ENCODE assay signal across 16 cellular contexts in genomic region chr15:66399276-66399675, GRCh38. TPM values are rescaled to one million over a fixed set of nuclear protein-coding genes. Genes with fewer than 3 reads are reported as not detected.
DNase-seq lines count a peak whose midpoint lies in the region; ATAC-seq, FAIRE-seq and TF ChIP-seq lines count a peak whose summit lies in the region.
"Had no signal": no experiment of that assay in that cellular context is flagged by ENCODE, and none has a peak within 500 bp of the region (broad histone marks: within the 10 kb centered on the region; RNA-seq: fewer than 3 reads in every experiment).

No MANE protein-coding gene starts in this region.

- no peaks in the 10 kb centered on the region for H3K9me3 ChIP-seq in RWPE2 (ENCODE audit: severe bottlenecking)
- no peaks in the 10 kb centered on the region for H3K9me3 ChIP-seq in H1 (ENCODE audit: insufficient read depth in 2 of 2, low read depth in 1 of 2, low read length in 1 of 2)

- no peak for TF ChIP-seq POLR2A in H1 (IDR thresholded peaks at IDR 0.05; ENCODE audit: control extremely low read depth in 1 of 2, low read depth in 2 of 2, low read length in 2 of 2)

- H4K5ac ChIP-seq in H1 (ENCODE audit: insufficient read length, low read depth, low read length) = no peak overlapping the region

- H2BK5ac ChIP-seq in H1 (ENCODE audit: low read depth, low read length) = no peak overlapping the region

- peak overlapping the region; percentile 33 for H3K27ac Mint-ChIP-seq in activated T-cell treated with anti-CD3 and anti-CD28 coated beads, Interleukin-2, amount 50 U/mL, for 24 hours
- no peak overlapping the region for H3K27ac Mint-ChIP-seq in activated CD4-positive, alpha-beta T cell treated with anti-CD3 and anti-CD28 coated beads, Interleukin-2, amount 10 ng/mL, durations not matched to agents 7 days and 5 days
- H3K27ac Mint-ChIP-seq: B cell had no signal

- H2BK15ac ChIP-seq in H1 (ENCODE audit: low read length) = no peak overlapping the region

- H2BK20ac ChIP-seq in H1 (ENCODE audit: low read length) = no peak overlapping the region

- peaks cover 28% of the 10 kb centered on the region for H3K4me1 ChIP-seq in RWPE2 (ENCODE audit: insufficient read depth, poor library complexity, severe bottlenecking)
- peaks cover 0 to 11% (median 4%) of the 10 kb centered on the region in 4 experiments; a peak in 5 of 7 replicates for H3K4me1 ChIP-seq in H1 (replicated peaks in 1 of 4; ENCODE audit: control insufficient read depth in 3 of 4, insufficient read depth in 4 of 4, low read length in 3 of 4)

- no peak overlapping the region for H3K9ac ChIP-seq in H1 (replicated peaks in 1 of 4; ENCODE audit: extremely low read depth in 1 of 4, low read depth in 3 of 4, low read length in 3 of 4)

- no peaks in the 10 kb centered on the region for H3K23me2 ChIP-seq in H1 (ENCODE audit: low read depth, low read length)

- H3K4me3 ChIP-seq in RWPE2 (ENCODE audit: severe bottlenecking) (no peak overlapping the region), H1 (ENCODE audit: extremely low read depth in 1 of 4, insufficient read depth in 2 of 4, low read depth in 3 of 4, low read length in 4 of 4) (no peak overlapping the region)
- H3K4me3 ChIP-seq: GM12878, K562 had no signal

- no peak overlapping the region for H3K56ac ChIP-seq in H1 (replicated peaks; ENCODE audit: insufficient read length, low read depth, low read length)

- peaks cover 77% of the 10 kb centered on the region for H3K4me1 Mint-ChIP-seq in activated T-cell treated with anti-CD3 and anti-CD28 coated beads, Interleukin-2, amount 50 U/mL, for 24 hours (ENCODE audit: low read depth)
- H3K4me1 Mint-ChIP-seq in activated CD4-positive, alpha-beta T cell treated with anti-CD3 and anti-CD28 coated beads, Interleukin-2, amount 10 ng/mL, durations not matched to agents 7 days and 5 days = peaks cover 78% of the 10 kb centered on the region

- H3K4me3 Mint-ChIP-seq in activated T-cell treated with anti-CD3 and anti-CD28 coated beads, Interleukin-2, amount 50 U/mL, for 24 hours = no peak overlapping the region
- H3K4me3 Mint-ChIP-seq in activated CD4-positive, alpha-beta T cell treated with anti-CD3 and anti-CD28 coated beads, Interleukin-2, amount 10 ng/mL, durations not matched to agents 7 days and 5 days = no peak overlapping the region
- H3K4me3 Mint-ChIP-seq: B cell; CD8-positive, alpha-beta memory T cell had no signal

- H4K91ac ChIP-seq in H1 (replicated peaks; ENCODE audit: insufficient read length, low read length) = no peak overlapping the region

- no peak overlapping the region for H2BK120ac ChIP-seq in H1 (replicated peaks; ENCODE audit: low read depth, low read length)

- peaks cover 6% of the 10 kb centered on the region for H3K79me1 ChIP-seq in H1 (ENCODE audit: low read depth, low read length)

- H3K79me2 ChIP-seq in H1 (ENCODE audit: control insufficient read depth in 1 of 2, insufficient read depth in 2 of 2, low read length in 2 of 2) = peaks cover 7 to 91% of the 10 kb centered on the region in 2 experiments

- H3K23ac ChIP-seq in H1 (ENCODE audit: insufficient read length) = no peak overlapping the region

- TF ChIP-seq CTCF in RWPE2 (IDR thresholded peaks at IDR 0.05; ENCODE audit: poor library complexity, severe bottlenecking) (no peak), H1 (IDR thresholded peaks at IDR 0.05; ENCODE audit: control extremely low read depth in 1 of 3, insufficient read depth in 1 of 3, low read depth in 1 of 3, low read length in 3 of 3) (no peak)

- H3K9me3 Mint-ChIP-seq in activated T-cell treated with anti-CD3 and anti-CD28 coated beads, Interleukin-2, amount 50 U/mL, for 24 hours = no peaks in the 10 kb centered on the region
- no peaks in the 10 kb centered on the region for H3K9me3 Mint-ChIP-seq in activated CD4-positive, alpha-beta T cell treated with anti-CD3 and anti-CD28 coated beads, Interleukin-2, amount 10 ng/mL, durations not matched to agents 7 days and 5 days
- H3K9me3 Mint-ChIP-seq: CD14-positive monocyte; CD8-positive, alpha-beta memory T cell had no signal

- H3K36me3 ChIP-seq in RWPE2 (ENCODE audit: low read depth) (peaks cover 59% of the 10 kb centered on the region), H1 (ENCODE audit: control insufficient read depth in 2 of 4, insufficient read depth in 4 of 4, low read length in 3 of 4) (peaks cover 0 to 5% (median 0%) of the 10 kb centered on the region in 4 experiments; a peak in 1 of 8 replicates)

- no peak for ATAC-seq in RWPE2 (ENCODE audit: low read depth)
- ATAC-seq: GM12878, HCT116, K562 had no signal

- POLR2A ChIA-PET in H1 (lab: Charles Lee; ENCODE audit: partially characterized antibody) = interaction anchor here (7.9 kb wide), 1 partner anchor 100 kb away, joined by 64 read pairs; the partner anchor contains the start of gene SNAPC5
- POLR2A ChIA-PET in activated CD4-positive, alpha-beta T cell treated with anti-CD3 and anti-CD28 coated beads, Interleukin-2, amount 10 ng/mL, durations not matched to agents 7 days and 5 days (lab: Charles Lee) = no interaction called here

- CTCF ChIA-PET in H1 (lab: Charles Lee; ENCODE audit: partially characterized antibody) = interaction anchor here (3.0 to 3.3 kb wide), 2 partner anchors 12 to 98 kb away, joined by 15 to 18 read pairs; partner anchors contain the start of genes MAP2K1 and SNAPC5
- CTCF ChIA-PET in activated CD4-positive, alpha-beta T cell treated with anti-CD3 and anti-CD28 coated beads, Interleukin-2, amount 10 ng/mL, durations not matched to agents 7 days and 5 days (lab: Charles Lee) = interaction anchor here (0.6 kb wide), 1 partner anchor 57 kb away, joined by 6 read pairs; no protein-coding TSS in a partner anchor

- H3K27me3 ChIP-seq in RWPE2 (ENCODE audit: insufficient read depth, poor library complexity, severe bottlenecking) (no peaks in the 10 kb centered on the region), H1 (replicated peaks in 1 of 4; ENCODE audit: control insufficient read depth in 3 of 4, extremely low read depth in 1 of 4, insufficient read depth in 3 of 4, low read length in 3 of 4) (no peaks in the 10 kb centered on the region)

- no peak overlapping the region for H3K4ac ChIP-seq in H1 (replicated peaks; ENCODE audit: insufficient read length, low read depth, low read length)

- no peak for TF ChIP-seq RAD21 in H1 (IDR thresholded peaks at IDR 0.05 in 1 of 2, conservative IDR thresholded peaks at IDR 0.05 in 1 of 2; ENCODE audit: low read depth in 2 of 2, low read length in 2 of 2)

- no peak for FAIRE-seq in H1 (lab: Jason Lieb, UNC)
- FAIRE-seq: GM12878, GM18507, K562 had no signal

- H3K27me3 Mint-ChIP-seq in activated T-cell treated with anti-CD3 and anti-CD28 coated beads, Interleukin-2, amount 50 U/mL, for 24 hours = no peaks in the 10 kb centered on the region
- no peaks in the 10 kb centered on the region for H3K27me3 Mint-ChIP-seq in activated CD4-positive, alpha-beta T cell treated with anti-CD3 and anti-CD28 coated beads, Interleukin-2, amount 10 ng/mL, durations not matched to agents 7 days and 5 days
- H3K27me3 Mint-ChIP-seq: B cell; CD8-positive, alpha-beta memory T cell had no signal

- no peak overlapping the region for H3K18ac ChIP-seq in H1 (ENCODE audit: extremely low read depth, low read length)

- no peak overlapping the region for H3K4me2 ChIP-seq in H1 (ENCODE audit: insufficient read depth in 1 of 2, low read depth in 2 of 2, low read length in 2 of 2)

- no peak overlapping the region for H3K14ac ChIP-seq in H1 (ENCODE audit: insufficient read length)

- H3K27ac ChIP-seq in RWPE2 (ENCODE audit: poor library complexity, severe bottlenecking) (peak overlapping the region; percentile 55), H1 (ENCODE audit: low read depth, low read length) (no peak overlapping the region)
- H3K27ac ChIP-seq: HL-60 had no signal

- no peak overlapping the region for H2AK5ac ChIP-seq in H1 (ENCODE audit: low read depth, low read length)

- no peak overlapping the region for H2AFZ ChIP-seq in H1 (ENCODE audit: low read length)

- H3K36me3 Mint-ChIP-seq in activated T-cell treated with anti-CD3 and anti-CD28 coated beads, Interleukin-2, amount 50 U/mL, for 24 hours (ENCODE audit: low read depth) = peaks cover 57% of the 10 kb centered on the region
- peaks cover 35% of the 10 kb centered on the region for H3K36me3 Mint-ChIP-seq in activated CD4-positive, alpha-beta T cell treated with anti-CD3 and anti-CD28 coated beads, Interleukin-2, amount 10 ng/mL, durations not matched to agents 7 days and 5 days (ENCODE audit: low read depth)

- peak overlapping the region; percentile 14; the same call in 1 of the 2 replicates for H4K8ac ChIP-seq in H1 (ENCODE audit: extremely low read depth, insufficient read depth, low read length)

- TF ChIP-seq EP300 in H1 (IDR thresholded peaks at IDR 0.05; ENCODE audit: borderline replicate concordance in 1 of 2, low read depth in 2 of 2, low read length in 2 of 2) = no peak

- H2BK12ac ChIP-seq in H1 (ENCODE audit: low read depth, low read length) = no peak overlapping the region

- 91% methylated on average over 8 of the region's 8 CpGs; no CpG with 5 or more reads in 1 of the 2 experiments for WGBS in H1 (ENCODE audit: extremely low coverage in 1 of 2, insufficient coverage in 1 of 2, insufficient read length in 1 of 2, insufficient replicate concordance in 2 of 2, low coverage in 1 of 2, low lambda C conversion rate in 2 of 2, missing lambda C conversion rate in 1 of 2), 2 experiments

- H4K20me1 ChIP-seq in H1 (replicated peaks in 1 of 2; ENCODE audit: control insufficient read depth in 1 of 2, insufficient read depth in 2 of 2, low read length in 2 of 2) = peaks cover 0 to 2% of the 10 kb centered on the region in 2 experiments

- DNase-seq in activated T-cell treated with anti-CD3 and anti-CD28 coated beads, Interleukin-2, amount 50 U/mL, for 24 hours = no peak
- DNase-seq in activated T-cell treated with anti-CD3 and anti-CD28 coated beads, Interleukin-2, amount 50 U/mL, for 48 hours = no peak
- no peak for DNase-seq in RWPE2 (ENCODE audit: low spot score)
- DNase-seq in H1 (ENCODE audit: low read depth in 1 of 2, low spot score in 2 of 2) = no peak
- no peak for DNase-seq in activated CD4-positive, alpha-beta T cell treated with anti-CD3 and anti-CD28 coated beads, Interleukin-2, amount 10 ng/mL, durations not matched to agents 7 days and 5 days
- no peak for DNase-seq in globus pallidus (ENCODE audit: low spot score)
- no peak for DNase-seq in COLO668 (lab: John Stamatoyannopoulos, UW; ENCODE audit: unreplicated experiment)
- DNase-seq: CD8-positive, alpha-beta memory T cell; DMS 273 treated with DMSO at 0.1 percent for 48 hours had no signal

RNA-seq across cellular contexts. Expression of gene MAP2K1, which starts 12.6 kb away (rescaled TPM):
- 70.4 and 78.2 TPM in 2 replicates for total RNA-seq in H1 (2021; fragmentation: NEBNext Ultra II Directional; extraction: Animal tissue kit (Norgen Biotek cat#: 25700))
- 38.9 and 54.7 TPM in 2 replicates for polyA plus RNA-seq in H1 (2011; rRNA removed)
- polyA plus RNA-seq in H1 (2011; cell fraction: cytosol; rRNA removed) = 46.5 TPM
- 33.9 TPM for polyA plus RNA-seq in H1 (2011; cell fraction: nucleus; rRNA removed)
- 63.2 to 65.7 TPM (median 64.2 TPM) in 4 replicates for polyA plus RNA-seq in H1 (2012, experiment 1 of 2)
- polyA plus RNA-seq in H1 (2012, experiment 2 of 2) = 46.6 TPM
- polyA plus RNA-seq in H1 (2013, experiment 1 of 2) = 26.6 TPM
- 27.6 TPM for polyA plus RNA-seq in H1 (2013, experiment 2 of 2)
- polyA minus RNA-seq in H1 (2011; rRNA and poly(A)+ RNA removed) = 23.6 and 27.1 TPM in 2 replicates
- 20.9 TPM for polyA minus RNA-seq in H1 (2011; cell fraction: cytosol; rRNA and poly(A)+ RNA removed)
- polyA minus RNA-seq in H1 (2011; cell fraction: nucleus; rRNA and poly(A)+ RNA removed) = 16.5 TPM
- 10 to 100 TPM; 72.1 to 83.0 TPM for total RNA-seq in activated CD4-positive, alpha-beta T cell treated with anti-CD3 and anti-CD28 coated beads, Interleukin-2, amount 10 ng/mL, durations not matched to agents 7 days and 5 days

RNA-seq across cellular contexts. Expression of gene TIPIN, which starts 42.8 kb away (rescaled TPM):
- total RNA-seq in H1 (2021; fragmentation: NEBNext Ultra II Directional; extraction: Animal tissue kit (Norgen Biotek cat#: 25700)) = 23.5 and 24.7 TPM in 2 replicates
- polyA plus RNA-seq in H1 (2011; rRNA removed) = 8.2 and 8.5 TPM in 2 replicates
- 11.6 TPM for polyA plus RNA-seq in H1 (2011; cell fraction: cytosol; rRNA removed)
- 4.8 TPM for polyA plus RNA-seq in H1 (2011; cell fraction: nucleus; rRNA removed)
- 19.4 to 33.9 TPM (median 21.1 TPM) in 4 replicates for polyA plus RNA-seq in H1 (2012, experiment 1 of 2)
- polyA plus RNA-seq in H1 (2012, experiment 2 of 2) = 4.0 TPM
- polyA plus RNA-seq in H1 (2013, experiment 1 of 2) = 19.7 TPM
- 19.7 TPM for polyA plus RNA-seq in H1 (2013, experiment 2 of 2)
- polyA minus RNA-seq in H1 (2011; rRNA and poly(A)+ RNA removed) = 5.9 and 8.6 TPM in 2 replicates
- 10.9 TPM for polyA minus RNA-seq in H1 (2011; cell fraction: cytosol; rRNA and poly(A)+ RNA removed)
- 8.7 TPM for polyA minus RNA-seq in H1 (2011; cell fraction: nucleus; rRNA and poly(A)+ RNA removed)
- total RNA-seq in activated CD4-positive, alpha-beta T cell treated with anti-CD3 and anti-CD28 coated beads, Interleukin-2, amount 10 ng/mL, durations not matched to agents 7 days and 5 days = 10 to 100 TPM; 25.0 to 28.0 TPM
